In genomic region chr20:56392282-56393132, GRCh38 we compare ENCODE assay signal across 1 cellular context.
TF ChIP-seq lines count a peak whose summit lies in the region.

Gene CSTF1 (plus strand): TSS chr20:56392645. CDS start chr20:56395553, 2,908 bp downstream.

TF ChIP-seq in SK-N-SH, 30 proteins besides CTCF, POLR2A, EP300 and RAD21 (continued from another document):
- TF ChIP-seq PBX3 (IDR thresholded peaks at IDR 0.05): no peak; the same call in 1 of the 2 replicates
- TF ChIP-seq FOXJ3 (CRISPR knock-in tag; IDR thresholded peaks at IDR 0.05): no peak
- no peak for TF ChIP-seq FOSL2 (IDR thresholded peaks at IDR 0.05; ENCODE audit: borderline replicate concordance, low read depth)
- no peak for TF ChIP-seq RXRA (IDR thresholded peaks at IDR 0.05; ENCODE audit: borderline replicate concordance, low read depth)
- TF ChIP-seq GATA2 (CRISPR knock-in tag; IDR thresholded peaks at IDR 0.05): no peak
